Comparison of ENCODE assay signal across 17 cellular contexts in genomic region chr20:13271098-13271497, GRCh38. TPM values are rescaled to one million over a fixed set of nuclear protein-coding genes. Genes with fewer than 3 reads are reported as not detected.
DNase-seq lines count a peak whose midpoint lies in the region; ATAC-seq and TF ChIP-seq lines count a peak whose summit lies in the region.
"Had no signal": no experiment of that assay in that cellular context is flagged by ENCODE, and none has a peak within 500 bp of the region (broad histone marks: within the 10 kb centered on the region; RNA-seq: fewer than 3 reads in every experiment).

No MANE protein-coding gene starts in this region.

- peaks cover 8% of the 10 kb centered on the region for H3K27me3 Mint-ChIP-seq in mesothelial cell of epicardium (ENCODE audit: low read depth)
- H3K27me3 Mint-ChIP-seq: CD4-positive, CD25-positive, alpha-beta regulatory T cell had no signal

- ATAC-seq in heart right ventricle, result peak in 7 of 8 donors; percentile 39 to 79 (median 71)
- no peak for ATAC-seq in right lobe of liver
- no peak for ATAC-seq in psoas muscle
- ATAC-seq: HCT116 had no signal

- no peaks in the 10 kb centered on the region for H3K9me3 Mint-ChIP-seq in mesothelial cell of epicardium

- H3K27ac ChIP-seq in heart right ventricle, result peak overlapping the region in 9 of 10 donors; percentile 5 to 72 (median 60)
- peak overlapping the region; percentile 16 to 82 (median 78) for H3K27ac ChIP-seq in right lobe of liver
- peak overlapping the region; percentile 33 for H3K27ac ChIP-seq in psoas muscle
- H3K27ac ChIP-seq in esophagus muscularis mucosa (replicated peaks in 1 of 4), result no peak overlapping the region
- H3K27ac ChIP-seq: BLaER1 treated with 17β-estradiol and CSF1 and Interleukin-3, amounts not matched to agents 10 nM and 100 nM; GM23248 had no signal

- H3K4me3 ChIP-seq in heart right ventricle (no peak overlapping the region), right lobe of liver (no peak overlapping the region), psoas muscle (no peak overlapping the region), esophagus muscularis mucosa (no peak overlapping the region)
- H3K4me3 ChIP-seq: BLaER1 treated with 17β-estradiol and CSF1 and Interleukin-3, amounts not matched to agents 10 nM and 100 nM; GM23248 had no signal

- H3K9me3 ChIP-seq in heart right ventricle (no peaks in the 10 kb centered on the region), right lobe of liver (no peaks in the 10 kb centered on the region), psoas muscle (no peaks in the 10 kb centered on the region), esophagus muscularis mucosa (no peaks in the 10 kb centered on the region)
- H3K9me3 ChIP-seq: BLaER1 treated with 17β-estradiol and CSF1 and Interleukin-3, amounts not matched to agents 10 nM and 100 nM had no signal

- intact Hi-C loops in heart right ventricle (cut with DNase I) (loop anchor here in 2 of 10 donors (2.0 to 10.0 kb wide), 2 partner anchors 48 to 64 kb away; no protein-coding TSS in a partner anchor), cardiac septum (cut with DNase I) (loop anchor here (2.0 to 5.0 kb wide), 2 partner anchors 50 to 51 kb away; partner anchors contain the start of gene ISM1), right lobe of liver (cut with DNase I) (no loop called here), psoas muscle (cut with DNase I) (no loop called here), esophagus muscularis mucosa (cut with DNase I) (no loop called here)

- H3K36me3 Mint-ChIP-seq in mesothelial cell of epicardium, result no peaks in the 10 kb centered on the region

- H3K4me1 ChIP-seq in heart right ventricle, result peaks cover 0 to 47% (median 18%) of the 10 kb centered on the region in 9 donors
- peaks cover 0 to 59% (median 17%) of the 10 kb centered on the region in 4 donors for H3K4me1 ChIP-seq in right lobe of liver
- peaks cover 4% of the 10 kb centered on the region for H3K4me1 ChIP-seq in psoas muscle
- peaks cover 4 to 10% (median 5%) of the 10 kb centered on the region in 4 donors for H3K4me1 ChIP-seq in esophagus muscularis mucosa

- 64 to 71% methylated on average over 3 of the region's 3 CpGs for WGBS in heart right ventricle, 2 donors
- WGBS in right lobe of liver (ENCODE audit: insufficient coverage, low coverage, low lambda C conversion rate, missing lambda C conversion rate), result 59% methylated on average over 3 of the region's 3 CpGs
- WGBS in psoas muscle, 3 donors, result 72 to 79% (median 77%) methylated on average over 3 of the region's 3 CpGs
- WGBS in esophagus muscularis mucosa, result 72% methylated on average over 3 of the region's 3 CpGs

- no peak for DNase-seq in heart right ventricle
- DNase-seq in cardiac septum (ENCODE audit: low spot score), result no peak
- DNase-seq in dermis microvascular lymphatic vessel endothelial cell (ENCODE audit: low read depth in 2 of 2), result peak; percentile 10 to 65
- no peak for DNase-seq in right lobe of liver
- no peak for DNase-seq in psoas muscle
- DNase-seq in esophagus muscularis mucosa (ENCODE audit: extremely low spot score), result no peak
- no peak for DNase-seq in HK-2 (ENCODE audit: unreplicated experiment)
- DNase-seq in mesothelial cell of epicardium (ENCODE audit: low spot score in 2 of 2, unreplicated experiment in 2 of 2), result no peak
- DNase-seq: ACHN; CD4-positive, CD25-positive, alpha-beta regulatory T cell; DMS53; GF-D8; GM23248 had no signal

- H3K4me1 Mint-ChIP-seq in mesothelial cell of epicardium, result peaks cover 9% of the 10 kb centered on the region
- H3K4me1 Mint-ChIP-seq: CD4-positive, CD25-positive, alpha-beta regulatory T cell had no signal

- peaks cover 0 to 12% (median 0%) of the 10 kb centered on the region in 7 donors for H3K27me3 ChIP-seq in heart right ventricle
- no peaks in the 10 kb centered on the region for H3K27me3 ChIP-seq in right lobe of liver
- H3K27me3 ChIP-seq in psoas muscle (ENCODE audit: insufficient read depth in 3 of 3, low read length in 2 of 3), result no peaks in the 10 kb centered on the region
- H3K27me3 ChIP-seq in esophagus muscularis mucosa, result no peaks in the 10 kb centered on the region

- no peak overlapping the region for H3K4me3 Mint-ChIP-seq in mesothelial cell of epicardium
- H3K4me3 Mint-ChIP-seq: CD4-positive, CD25-positive, alpha-beta regulatory T cell had no signal

- TF ChIP-seq POLR2A in right lobe of liver (IDR thresholded peaks at IDR 0.05) (no peak), esophagus muscularis mucosa (IDR thresholded peaks at IDR 0.05; ENCODE audit: low read depth) (no peak)

- no peak for TF ChIP-seq EP300 in esophagus muscularis mucosa (IDR thresholded peaks at IDR 0.05)

- H3K27ac Mint-ChIP-seq in mesothelial cell of epicardium, result no peak overlapping the region
- H3K27ac Mint-ChIP-seq: CD4-positive, CD25-positive, alpha-beta regulatory T cell had no signal

- no peaks in the 10 kb centered on the region for H3K36me3 ChIP-seq in heart right ventricle
- no peaks in the 10 kb centered on the region for H3K36me3 ChIP-seq in right lobe of liver
- H3K36me3 ChIP-seq in psoas muscle (ENCODE audit: insufficient read depth in 1 of 2, low read depth in 1 of 2), result no peaks in the 10 kb centered on the region
- no peaks in the 10 kb centered on the region for H3K36me3 ChIP-seq in esophagus muscularis mucosa
- H3K36me3 ChIP-seq: BLaER1 treated with 17β-estradiol and CSF1 and Interleukin-3, amounts not matched to agents 10 nM and 100 nM had no signal

- TF ChIP-seq CTCF in heart right ventricle (IDR thresholded peaks at IDR 0.05), result no peak
- TF ChIP-seq CTCF in right lobe of liver (IDR thresholded peaks at IDR 0.05), result no peak
- TF ChIP-seq CTCF in psoas muscle (IDR thresholded peaks at IDR 0.05), result no peak
- TF ChIP-seq CTCF in esophagus muscularis mucosa (IDR thresholded peaks at IDR 0.05), result no peak
- TF ChIP-seq CTCF in mesothelial cell of epicardium (IDR thresholded peaks at IDR 0.05; ENCODE audit: unreplicated experiment), result no peak

RNA-seq across cellular contexts. Expression of gene ISM1, which starts 50.0 kb away (rescaled TPM):
- total RNA-seq in heart right ventricle, result 1 to 10 TPM in 5 of 10 donors, under 1 TPM in 5; 0.75 to 1.7 (median 1.0) TPM
- 1 to 10 TPM in 1 of 2 donors, under 1 TPM in 1; 0.54 to 1.2 TPM for polyA plus RNA-seq in heart right ventricle
- 1.0 TPM for total RNA-seq in cardiac septum
- total RNA-seq in dermis microvascular lymphatic vessel endothelial cell, result under 0.01 TPM in 1 of 2 replicates, not detected in the other
- total RNA-seq in right lobe of liver, result 1 to 10 TPM; 2.1 to 5.5 (median 3.2) TPM
- 1 to 10 TPM in 2 of 4 donors, under 1 TPM in 2; 0.76 to 1.8 (median 1.0) TPM for total RNA-seq in psoas muscle
- 1 to 10 TPM in 1 of 3 donors, under 1 TPM in 2; 0.56 to 1.3 (median 0.86) TPM for polyA plus RNA-seq in psoas muscle
- 1 to 10 TPM; 1.8 to 7.1 (median 4.0) TPM for total RNA-seq in esophagus muscularis mucosa
- total RNA-seq in mesothelial cell of epicardium, result 5.0 to 6.0 TPM (median 5.6 TPM) in 3 replicates
- total RNA-seq: A172, GM23248, HT-29 had no signal

Comparison
In these comparisons a context has a peak if more than half of its experiments do, and no peak if none do; other contexts are left out.
1. ATAC-seq: peak in heart right ventricle (7 of 8); none in right lobe of liver (0 of 4) and psoas muscle (0 of 4).
2. DNase-seq: peak in dermis microvascular lymphatic vessel endothelial cell (2 of 2); none in heart right ventricle (0 of 2), cardiac septum (single experiment), right lobe of liver (0 of 3), psoas muscle (0 of 2), esophagus muscularis mucosa (single experiment), HK-2 (single experiment) and mesothelial cell of epicardium (0 of 2).
3. H3K27ac ChIP-seq: peak in heart right ventricle (9 of 10), right lobe of liver (3 of 3) and psoas muscle (single experiment); none in esophagus muscularis mucosa (0 of 4).